In genomic region chr11:77111277-77111676, GRCh38 we compare ENCODE assay signal across 24 cellular contexts. TPM values are rescaled to one million over a fixed set of nuclear protein-coding genes. Genes with fewer than 3 reads are reported as not detected.
DNase-seq lines count a peak whose midpoint lies in the region; ATAC-seq, FAIRE-seq and TF ChIP-seq lines count a peak whose summit lies in the region.
"Had no signal": no experiment of that assay in that cellular context is flagged by ENCODE, and none has a peak within 500 bp of the region (broad histone marks: within the 10 kb centered on the region; RNA-seq: fewer than 3 reads in every experiment).

No MANE protein-coding gene starts in this region.

- H3K4me1 Mint-ChIP-seq in astrocyte (ENCODE audit: low read depth, unreplicated experiment), result peaks cover 11% of the 10 kb centered on the region

- H3F3A ChIP-seq in GM23248 (ENCODE audit: insufficient read depth), result peaks cover 17% of the 10 kb centered on the region

- H3K4me1 ChIP-seq in ACC112 (ENCODE audit: control insufficient read depth, insufficient read depth, low read length, unreplicated experiment), result peaks cover 61% of the 10 kb centered on the region
- peaks cover 39% of the 10 kb centered on the region for H3K4me1 ChIP-seq in GM23248 (ENCODE audit: insufficient read depth)
- peaks cover 45% of the 10 kb centered on the region for H3K4me1 ChIP-seq in astrocyte (ENCODE audit: insufficient read depth, low read length)
- peaks cover 25 to 59% of the 10 kb centered on the region in 2 donors for H3K4me1 ChIP-seq in mucosa of rectum (ENCODE audit: control insufficient read depth in 2 of 2, insufficient read depth in 2 of 2, low read length in 2 of 2)
- peaks cover 4% of the 10 kb centered on the region for H3K4me1 ChIP-seq in suprapubic skin
- H3K4me1 ChIP-seq: HAP-1 had no signal

- H3K27ac ChIP-seq in ACC112 (ENCODE audit: low read depth, low read length) (peak overlapping the region; percentile 83; the same call in 1 of the 2 replicates), GM23248 (no peak overlapping the region), astrocyte (ENCODE audit: low read depth, low read length) (no peak overlapping the region), mucosa of rectum (ENCODE audit: low read depth in 2 of 2, low read length in 2 of 2) (peak overlapping the region; percentile 35 to 72), suprapubic skin (no peak overlapping the region)

- H3K36me3 Mint-ChIP-seq in astrocyte (ENCODE audit: low read depth, unreplicated experiment), result peaks cover 4% of the 10 kb centered on the region

- no peaks in the 10 kb centered on the region for H3K9me3 Mint-ChIP-seq in astrocyte (ENCODE audit: unreplicated experiment)
- H3K9me3 Mint-ChIP-seq: CD8-positive, alpha-beta T cell had no signal

- 49 to 53% methylated on average over 3 of the region's 3 CpGs for WGBS in GM23248 (ENCODE audit: low coverage in 1 of 2, low lambda C conversion rate in 2 of 2, missing lambda C conversion rate in 2 of 2), 2 experiments
- WGBS in suprapubic skin, result 85% methylated on average over 3 of the region's 3 CpGs

- H3K9me3 ChIP-seq in GM23248 (ENCODE audit: low read depth) (no peaks in the 10 kb centered on the region), astrocyte (ENCODE audit: insufficient read depth, low read depth, low read length) (no peaks in the 10 kb centered on the region), mucosa of rectum (ENCODE audit: control insufficient read depth in 2 of 2, low read length in 2 of 2) (no peaks in the 10 kb centered on the region), suprapubic skin (no peaks in the 10 kb centered on the region)
- H3K9me3 ChIP-seq: HAP-1, SK-N-SH had no signal

- in situ Hi-C loops in GM23248 (cut with MboI), result no loop called here

- TF ChIP-seq CTCF in astrocyte (IDR thresholded peaks at IDR 0.05; ENCODE audit: insufficient read depth, low read depth, low read length) (no peak), suprapubic skin (IDR thresholded peaks at IDR 0.05) (no peak)

- H4K20me1 ChIP-seq in GM23248 (ENCODE audit: insufficient read depth), result no peaks in the 10 kb centered on the region
- H4K20me1 ChIP-seq in astrocyte (ENCODE audit: insufficient read depth, low read length), result peaks cover 19% of the 10 kb centered on the region

- H3K79me2 ChIP-seq in ACC112 (ENCODE audit: control insufficient read depth, insufficient read depth, low read length, unreplicated experiment) (no peaks in the 10 kb centered on the region), GM23248 (ENCODE audit: insufficient read depth) (no peaks in the 10 kb centered on the region), astrocyte (ENCODE audit: insufficient read depth, low read length) (no peaks in the 10 kb centered on the region)

- no peaks in the 10 kb centered on the region for H3K36me3 ChIP-seq in ACC112 (ENCODE audit: insufficient read depth, low read length)
- no peaks in the 10 kb centered on the region for H3K36me3 ChIP-seq in GM23248 (ENCODE audit: low read depth)
- H3K36me3 ChIP-seq in astrocyte (ENCODE audit: insufficient read depth, low read length), result no peaks in the 10 kb centered on the region
- H3K36me3 ChIP-seq in mucosa of rectum (ENCODE audit: control insufficient read depth in 2 of 2, insufficient read depth in 2 of 2, low read length in 2 of 2), result peaks cover 30 to 31% of the 10 kb centered on the region in 2 donors
- H3K36me3 ChIP-seq in suprapubic skin, result no peaks in the 10 kb centered on the region
- H3K36me3 ChIP-seq: HAP-1 had no signal

- H3K27me3 Mint-ChIP-seq in astrocyte (ENCODE audit: low read depth, unreplicated experiment), result peaks cover 6% of the 10 kb centered on the region

- H2AFZ ChIP-seq in ACC112 (ENCODE audit: low read length, unreplicated experiment) (no peak overlapping the region), GM23248 (no peak overlapping the region), astrocyte (ENCODE audit: low read depth, low read length) (no peak overlapping the region)

- no peak overlapping the region for H3K9ac ChIP-seq in GM23248
- no peak overlapping the region for H3K9ac ChIP-seq in astrocyte (ENCODE audit: low read length)
- H3K9ac ChIP-seq in mucosa of rectum (ENCODE audit: low read depth in 1 of 2, low read length in 2 of 2), result peak overlapping the region in 1 of 2 donors; percentile 23
- H3K9ac ChIP-seq: SK-N-SH had no signal

- DNase-seq in GM23248, result peak; percentile 44
- peak; percentile 41 for DNase-seq in astrocyte (ENCODE audit: low read depth)
- DNase-seq in head of caudate nucleus, result no peak
- DNase-seq in suprapubic skin (ENCODE audit: low spot score in 2 of 2), result no peak
- DNase-seq in activated CD4-positive, alpha-beta T cell treated with anti-CD3 and anti-CD28 coated beads for 4 hours, result no peak
- DNase-seq: Calu3; CD8-positive, alpha-beta T cell; KBM-7; MV-4-11; NCI-H1417; NCI-H187; NCI-H2227 treated with DMSO at 0.1 percent for 48 hours; NCI-H524; NCI-H82; OCI-M1; SHP77; SK-N-SH had no signal

- H3K4me3 Mint-ChIP-seq in astrocyte (ENCODE audit: unreplicated experiment), result no peak overlapping the region
- H3K4me3 Mint-ChIP-seq: CD8-positive, alpha-beta T cell had no signal

- H3K4me2 ChIP-seq in GM23248 (ENCODE audit: unreplicated experiment), result no peak overlapping the region
- no peak overlapping the region for H3K4me2 ChIP-seq in astrocyte (ENCODE audit: low read length)
- H3K4me2 ChIP-seq: SK-N-SH had no signal

- no peak overlapping the region for H3K27ac Mint-ChIP-seq in astrocyte (ENCODE audit: unreplicated experiment)
- H3K27ac Mint-ChIP-seq: CD8-positive, alpha-beta T cell had no signal

- H3K9me2 ChIP-seq in GM23248 (ENCODE audit: insufficient read depth), result no peaks in the 10 kb centered on the region
- H3K9me2 ChIP-seq: SK-N-SH had no signal

- no peak for TF ChIP-seq POLR2A in suprapubic skin (IDR thresholded peaks at IDR 0.05)

- no peak for FAIRE-seq in astrocyte (lab: Jason Lieb, UNC)

- TF ChIP-seq EP300 in suprapubic skin (IDR thresholded peaks at IDR 0.05), result no peak

- H3K4me3 ChIP-seq in ACC112 (ENCODE audit: low read depth, low read length) (no peak overlapping the region), GM23248 (no peak overlapping the region), astrocyte (ENCODE audit: insufficient read depth, low read depth, low read length) (no peak overlapping the region), mucosa of rectum (ENCODE audit: low read length in 2 of 2) (no peak overlapping the region), suprapubic skin (no peak overlapping the region)
- H3K4me3 ChIP-seq: HAP-1 had no signal

- intact Hi-C loops in head of caudate nucleus (cut with DNase I), result no loop called here

- ATAC-seq in GM21423 (IDR thresholded peaks at IDR 0.05; ENCODE audit: unreplicated experiment), result no peak
- ATAC-seq: CD8-positive, alpha-beta T cell had no signal

- H3K27me3 ChIP-seq in ACC112 (ENCODE audit: insufficient read depth, low read length), result no peaks in the 10 kb centered on the region
- no peaks in the 10 kb centered on the region for H3K27me3 ChIP-seq in GM23248 (replicated peaks; ENCODE audit: insufficient read depth)
- H3K27me3 ChIP-seq in astrocyte (ENCODE audit: insufficient read depth, low read length), result no peaks in the 10 kb centered on the region
- H3K27me3 ChIP-seq in mucosa of rectum (ENCODE audit: control insufficient read depth in 2 of 2, insufficient read depth in 2 of 2, low read length in 2 of 2), result no peaks in the 10 kb centered on the region
- no peaks in the 10 kb centered on the region for H3K27me3 ChIP-seq in suprapubic skin

RNA-seq across cellular contexts. Expression of gene OMP, which starts 8.6 kb away (rescaled TPM):
- not detected in 2 replicates for total RNA-seq in GM23248 (2014; rRNA removed; shearing (Covaris generic))
- polyA plus RNA-seq in GM23248 (2016; fragmentation: Nextera tagmentation; extraction: Ambion mirVana), result not detected in 2 replicates
- total RNA-seq in astrocyte (0.67 and 1.3 TPM in 2 replicates), suprapubic skin (1 to 10 TPM in 1 of 4 donors, not detected in 3; 9.6 TPM)
- total RNA-seq: A172, RPMI7951 had no signal
- polyA plus RNA-seq: BJ had no signal

RNA-seq across cellular contexts. Expression of gene MYO7A, which starts 16.8 kb away (rescaled TPM):
- total RNA-seq in GM23248 (2014; rRNA removed; shearing (Covaris generic)), result not detected in 2 replicates
- not detected in 2 replicates for polyA plus RNA-seq in GM23248 (2016; fragmentation: Nextera tagmentation; extraction: Ambion mirVana)
- total RNA-seq in astrocyte (0.16 TPM in 1 of 2 replicates, not detected in the other), suprapubic skin (1 to 10 TPM in 3 of 4 donors, under 1 TPM in 1; 0.34 to 2.4 (median 2.0) TPM)
- total RNA-seq: A172 had no signal

RNA-seq across cellular contexts. Expression of gene CAPN5, which starts 44.5 kb away (rescaled TPM):
- total RNA-seq in GM23248 (2014; rRNA removed; shearing (Covaris generic)), result 22.4 and 27.7 TPM in 2 replicates
- polyA plus RNA-seq in GM23248 (2016; fragmentation: Nextera tagmentation; extraction: Ambion mirVana), result 17.8 and 18.3 TPM in 2 replicates
- total RNA-seq in astrocyte (13.1 and 17.4 TPM in 2 replicates), suprapubic skin (1 to 10 TPM in 3 of 4 donors, under 1 TPM in 1; 0.87 to 2.0 (median 1.1) TPM)

Comparison
In these comparisons a context has a peak if more than half of its experiments do, and no peak if none do; other contexts are left out.
1. H3K27ac ChIP-seq: peak in ACC112 (single experiment) and mucosa of rectum (2 of 2); none in GM23248 (single experiment), astrocyte (single experiment) and suprapubic skin (single experiment).
2. DNase-seq: peak in GM23248 (single experiment) and astrocyte (single experiment); none in head of caudate nucleus (0 of 42), suprapubic skin (0 of 2) and activated CD4-positive, alpha-beta T cell treated with anti-CD3 and anti-CD28 coated beads for 4 hours (0 of 2).